In the genomic region with DNA sequence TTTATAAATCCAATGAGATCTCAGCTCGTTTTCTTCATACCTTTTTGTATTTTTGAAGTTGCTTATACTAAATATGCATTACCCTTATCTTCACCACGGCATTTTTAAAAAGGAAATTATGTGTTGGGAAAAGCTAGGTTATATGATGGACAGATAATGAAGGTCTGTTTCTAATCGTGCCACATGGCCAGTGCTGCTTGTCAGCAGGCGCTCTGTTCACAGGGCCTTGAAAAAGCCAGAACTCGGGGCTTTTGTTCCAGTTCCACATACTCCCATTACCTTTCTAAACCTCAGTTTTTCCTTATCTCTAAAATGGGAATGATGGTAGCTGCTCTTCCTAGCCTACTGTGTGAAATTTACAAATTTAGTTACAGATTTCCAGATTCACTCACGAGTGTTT, we compare ENCODE assay signal across 1 cellular context.
TF ChIP-seq lines count a peak whose summit lies in the region.

No MANE protein-coding gene starts in this region.

TF ChIP-seq in SK-N-SH treated with all-trans-retinoic acid at 6 μM for 48 hours, 23 proteins besides CTCF, POLR2A, EP300 and RAD21 (continued from another document):
- peak; percentile 13 for TF ChIP-seq ZNF565 (CRISPR knock-in tag; conservative IDR thresholded peaks at IDR 0.05; ENCODE audit: low read depth)
- no peak for TF ChIP-seq OSR1 (CRISPR knock-in tag; IDR thresholded peaks at IDR 0.05)
- no peak for TF ChIP-seq RARB (CRISPR knock-in tag; IDR thresholded peaks at IDR 0.05)
- TF ChIP-seq ARNTL (CRISPR knock-in tag; IDR thresholded peaks at IDR 0.05; ENCODE audit: borderline replicate concordance, low read depth) = no peak
- no peak for TF ChIP-seq ZC3H10 (CRISPR knock-in tag; IDR thresholded peaks at IDR 0.05)
- TF ChIP-seq TCF4 (CRISPR knock-in tag; IDR thresholded peaks at IDR 0.05; ENCODE audit: borderline replicate concordance) = peak; percentile 99
- no peak for TF ChIP-seq ZFP3 (CRISPR knock-in tag; IDR thresholded peaks at IDR 0.05)
- TF ChIP-seq ZFP30 (CRISPR knock-in tag; IDR thresholded peaks at IDR 0.05) = no peak
- TF ChIP-seq ZNF70 (CRISPR knock-in tag; IDR thresholded peaks at IDR 0.05) = peak; percentile 52
